8 cellular contexts compared by ENCODE assay signal in genomic region chr4:182918791-182919302, GRCh38. TPM values are rescaled to one million over a fixed set of nuclear protein-coding genes. Genes with fewer than 3 reads are reported as not detected.
DNase-seq lines count a peak whose midpoint lies in the region; ATAC-seq and TF ChIP-seq lines count a peak whose summit lies in the region.

No MANE protein-coding gene starts in this region.

- no peak overlapping the region for H3K4me3 ChIP-seq in neural progenitor cell

- peaks cover 13% of the 10 kb centered on the region for H3K4me1 ChIP-seq in neural progenitor cell

- no peak overlapping the region for H3K27ac ChIP-seq in neural progenitor cell

- H3K9ac ChIP-seq in neural progenitor cell, result no peak overlapping the region

- peaks cover 18% of the 10 kb centered on the region for H3K79me2 ChIP-seq in neural progenitor cell (ENCODE audit: low read depth)

- no peaks in the 10 kb centered on the region for H3K9me3 Mint-ChIP-seq in activated B cell treated with CpG ODN at 0.5 μM for 24 hours
- no peaks in the 10 kb centered on the region for H3K9me3 Mint-ChIP-seq in neural progenitor cell

- intact Hi-C loops in activated B cell treated with CpG ODN at 0.5 μM for 24 hours (cut with micrococcal nuclease), result loop anchor here (2.0 kb wide), 2 partner anchors 180 to 480 kb away; partner anchors contain the start of gene WWC2

- ATAC-seq in GM18907 (IDR thresholded peaks at IDR 0.05; ENCODE audit: unreplicated experiment), result peak; percentile 35
- ATAC-seq in HG02981 (IDR thresholded peaks at IDR 0.05; ENCODE audit: unreplicated experiment), result peak; percentile 28
- ATAC-seq in activated B cell treated with CpG ODN at 0.5 μM for 24 hours (ENCODE audit: low read depth), result no peak

- CTCF ChIA-PET in activated B cell treated with CpG ODN at 0.5 μM for 24 hours (lab: Charles Lee), result interaction anchor here (0.7 to 1.4 kb wide), 3 partner anchors 20 to 526 kb away, joined by 3 to 4 read pairs (median 3); partner anchors contain the start of gene CDKN2AIP

- DNase-seq in activated B cell treated with CpG ODN at 0.5 μM for 24 hours (no peak), neural progenitor cell (ENCODE audit: low spot score) (no peak), pons (ENCODE audit: low spot score) (no peak), cortex of kidney (lab: John Stamatoyannopoulos, UW) (no peak), RPMI8226 (no peak), NCI-H146 treated with DMSO at 0.1 percent for 48 hours (lab: John Stamatoyannopoulos, UW; ENCODE audit: unreplicated experiment) (no peak)

- peaks cover 17% of the 10 kb centered on the region for H3F3A ChIP-seq in neural progenitor cell (ENCODE audit: low read depth)

- no peak overlapping the region for H2AFZ ChIP-seq in neural progenitor cell (replicated peaks)

- H3K36me3 Mint-ChIP-seq in activated B cell treated with CpG ODN at 0.5 μM for 24 hours (ENCODE audit: low read depth) (peaks cover 18% of the 10 kb centered on the region), neural progenitor cell (peaks cover 2% of the 10 kb centered on the region)

- POLR2A ChIA-PET in activated B cell treated with CpG ODN at 0.5 μM for 24 hours (lab: Charles Lee), result interaction anchor here (0.7 to 2.1 kb wide), 4 partner anchors 480 to 740 kb away, joined by 3 to 4 read pairs (median 4); partner anchors contain the start of genes CDKN2AIP, RWDD4 and TRAPPC11

- H3K36me3 ChIP-seq in neural progenitor cell, result no peaks in the 10 kb centered on the region

- H3K27ac Mint-ChIP-seq in activated B cell treated with CpG ODN at 0.5 μM for 24 hours (peak overlapping the region; percentile 94), neural progenitor cell (no peak overlapping the region)

- TF ChIP-seq CTCF in activated B cell treated with CpG ODN at 0.5 μM for 24 hours (IDR thresholded peaks at IDR 0.05) (no peak), neural progenitor cell (IDR thresholded peaks at IDR 0.05) (no peak)

- H4K20me1 ChIP-seq in neural progenitor cell (ENCODE audit: low read depth), result no peaks in the 10 kb centered on the region

- no peak overlapping the region for H3K4me2 ChIP-seq in neural progenitor cell

- H3K4me3 Mint-ChIP-seq in activated B cell treated with CpG ODN at 0.5 μM for 24 hours (peak overlapping the region; percentile 93), neural progenitor cell (peak overlapping the region; percentile 55)

- H3K27me3 Mint-ChIP-seq in activated B cell treated with CpG ODN at 0.5 μM for 24 hours, result peaks cover 12% of the 10 kb centered on the region
- H3K27me3 Mint-ChIP-seq in neural progenitor cell (ENCODE audit: insufficient read depth, low read depth), result no peaks in the 10 kb centered on the region

- H3K4me1 Mint-ChIP-seq in activated B cell treated with CpG ODN at 0.5 μM for 24 hours, result peaks cover 33% of the 10 kb centered on the region
- peaks cover 16% of the 10 kb centered on the region for H3K4me1 Mint-ChIP-seq in neural progenitor cell

- H3K9me3 ChIP-seq in neural progenitor cell (ENCODE audit: low read depth), result no peaks in the 10 kb centered on the region

- peaks cover 5% of the 10 kb centered on the region for H3K27me3 ChIP-seq in neural progenitor cell

RNA-seq across cellular contexts. Expression of gene DCTD, which starts 1.7 kb away (rescaled TPM):
- 75.7 and 76.8 TPM in 2 replicates for total RNA-seq in activated B cell treated with CpG ODN at 0.5 μM for 24 hours
- total RNA-seq in neural progenitor cell (ENCODE audit: low replicate concordance), result 92.9 and 93.4 TPM in 2 replicates
